In the genomic region with DNA sequence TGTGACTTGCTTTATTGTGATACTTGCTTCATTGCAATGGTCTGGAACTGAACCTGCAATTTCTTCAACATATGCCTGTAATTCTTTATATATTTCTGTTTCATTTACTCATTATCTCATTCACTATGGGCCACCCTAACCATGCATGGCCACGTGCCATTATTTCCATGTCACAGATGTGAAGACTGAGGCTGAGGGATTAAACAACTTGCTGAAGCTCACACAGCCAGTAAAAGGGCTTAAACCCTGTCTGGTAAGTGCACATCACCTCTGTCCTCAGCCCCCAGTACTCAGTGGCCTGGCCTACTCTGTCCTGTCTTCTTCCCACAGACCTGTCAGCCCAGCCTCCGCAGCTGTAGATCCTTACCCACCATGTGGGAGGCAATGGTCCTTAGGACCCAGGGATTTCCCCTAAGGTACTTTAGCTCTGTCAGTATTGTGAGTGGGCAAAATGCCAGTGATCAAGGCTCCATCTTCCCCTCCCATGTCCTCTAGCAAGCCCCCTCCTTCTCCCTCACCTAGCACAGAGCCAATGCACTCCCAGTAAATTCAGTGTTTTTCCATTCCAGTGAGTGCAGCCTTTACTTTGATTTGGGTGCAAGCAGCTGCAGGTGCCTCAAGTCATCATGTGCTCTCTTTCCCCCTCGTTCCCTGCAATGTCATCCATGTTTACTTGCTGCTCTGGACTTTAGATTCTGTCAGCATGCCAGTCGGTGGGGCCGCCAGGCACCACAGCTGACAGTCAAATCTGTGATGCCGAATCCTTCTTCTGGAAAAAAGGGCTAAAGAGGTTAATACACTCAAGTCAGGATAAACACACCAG, we compare ENCODE assay signal across 1 cellular context.
TF ChIP-seq lines count a peak whose summit lies in the region.

No MANE protein-coding gene starts in this region.

TF ChIP-seq in HepG2, 621 proteins besides CTCF, POLR2A, EP300 and RAD21 (continued from another document and continues in another):
- peak; percentile 61; the same call in 1 of the 2 replicates for TF ChIP-seq ZFP36L1 (CRISPR knock-in tag; IDR thresholded peaks at IDR 0.05)
- TF ChIP-seq THRA (CRISPR knock-in tag; IDR thresholded peaks at IDR 0.05; ENCODE audit: borderline replicate concordance), result peak; percentile 22; the same call in 1 of the 2 replicates
- peak; percentile 80; the same call in 1 of the 2 replicates for TF ChIP-seq ZNF746 (CRISPR knock-in tag; IDR thresholded peaks at IDR 0.05)
- 0 out of 2 replicates have a peak, but pooled peaks have one; percentile 27 for TF ChIP-seq SALL2 (CRISPR knock-in tag; IDR thresholded peaks at IDR 0.05)
- peak; percentile 85; the same call in 1 of the 2 replicates for TF ChIP-seq ZNF691 (CRISPR knock-in tag; IDR thresholded peaks at IDR 0.05; ENCODE audit: borderline replicate concordance, low read depth)
- TF ChIP-seq ZSCAN30 (CRISPR knock-in tag; IDR thresholded peaks at IDR 0.05), result no peak
- no peak for TF ChIP-seq ZNF138 (CRISPR knock-in tag; IDR thresholded peaks at IDR 0.05; ENCODE audit: low read depth)
- TF ChIP-seq ZFP36 (IDR thresholded peaks at IDR 0.05; ENCODE audit: borderline replicate concordance, low read depth, low read length, partially characterized antibody), result no peak
- TF ChIP-seq ZNF564 (CRISPR knock-in tag; IDR thresholded peaks at IDR 0.05), result no peak
- 0 out of 2 replicates have a peak, but pooled peaks have one; percentile 43 for TF ChIP-seq HIVEP1 (CRISPR knock-in tag; IDR thresholded peaks at IDR 0.05)
- TF ChIP-seq RARG (CRISPR knock-in tag; IDR thresholded peaks at IDR 0.05; ENCODE audit: low read depth), result no peak
- no peak for TF ChIP-seq SNRNP70 (IDR thresholded peaks at IDR 0.05; ENCODE audit: low read depth, low read length)
- peak; percentile 82 for TF ChIP-seq RCOR2 (CRISPR knock-in tag; IDR thresholded peaks at IDR 0.05)
- peak; percentile 88; the same call in 1 of the 2 replicates for TF ChIP-seq ZNF710 (CRISPR knock-in tag; IDR thresholded peaks at IDR 0.05; ENCODE audit: borderline replicate concordance)
- TF ChIP-seq, protein P1, sequence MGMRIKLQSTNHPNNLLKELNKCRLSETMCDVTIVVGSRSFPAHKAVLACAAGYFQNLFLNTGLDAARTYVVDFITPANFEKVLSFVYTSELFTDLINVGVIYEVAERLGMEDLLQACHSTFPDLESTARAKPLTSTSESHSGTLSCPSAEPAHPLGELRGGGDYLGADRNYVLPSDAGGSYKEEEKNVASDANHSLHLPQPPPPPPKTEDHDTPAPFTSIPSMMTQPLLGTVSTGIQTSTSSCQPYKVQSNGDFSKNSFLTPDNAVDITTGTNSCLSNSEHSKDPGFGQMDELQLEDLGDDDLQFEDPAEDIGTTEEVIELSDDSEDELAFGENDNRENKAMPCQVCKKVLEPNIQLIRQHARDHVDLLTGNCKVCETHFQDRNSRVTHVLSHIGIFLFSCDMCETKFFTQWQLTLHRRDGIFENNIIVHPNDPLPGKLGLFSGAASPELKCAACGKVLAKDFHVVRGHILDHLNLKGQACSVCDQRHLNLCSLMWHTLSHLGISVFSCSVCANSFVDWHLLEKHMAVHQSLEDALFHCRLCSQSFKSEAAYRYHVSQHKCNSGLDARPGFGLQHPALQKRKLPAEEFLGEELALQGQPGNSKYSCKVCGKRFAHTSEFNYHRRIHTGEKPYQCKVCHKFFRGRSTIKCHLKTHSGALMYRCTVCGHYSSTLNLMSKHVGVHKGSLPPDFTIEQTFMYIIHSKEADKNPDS (CRISPR knock-in tag; IDR thresholded peaks at IDR 0.05), result peak; percentile 48; the same call in 1 of the 2 replicates
- TF ChIP-seq ETS1 (CRISPR knock-in tag; IDR thresholded peaks at IDR 0.05), result no peak
- no peak for TF ChIP-seq SRSF1 (optimal IDR thresholded peaks at IDR 0.05; ENCODE audit: low read depth, low read length)
- no peak for TF ChIP-seq ZNF782 (CRISPR knock-in tag; IDR thresholded peaks at IDR 0.05; ENCODE audit: borderline replicate concordance)
- TF ChIP-seq ZNF660 (CRISPR knock-in tag; IDR thresholded peaks at IDR 0.05; ENCODE audit: borderline replicate concordance, low read depth), result no peak
- no peak for TF ChIP-seq FIP1L1 (IDR thresholded peaks at IDR 0.05; ENCODE audit: borderline replicate concordance, insufficient read depth, low read depth, low read length)
- TF ChIP-seq MAFG (CRISPR knock-in tag; IDR thresholded peaks at IDR 0.05), result no peak
- TF ChIP-seq MIXL1 (CRISPR knock-in tag; IDR thresholded peaks at IDR 0.05), result peak; percentile 81
- TF ChIP-seq, protein P2, sequence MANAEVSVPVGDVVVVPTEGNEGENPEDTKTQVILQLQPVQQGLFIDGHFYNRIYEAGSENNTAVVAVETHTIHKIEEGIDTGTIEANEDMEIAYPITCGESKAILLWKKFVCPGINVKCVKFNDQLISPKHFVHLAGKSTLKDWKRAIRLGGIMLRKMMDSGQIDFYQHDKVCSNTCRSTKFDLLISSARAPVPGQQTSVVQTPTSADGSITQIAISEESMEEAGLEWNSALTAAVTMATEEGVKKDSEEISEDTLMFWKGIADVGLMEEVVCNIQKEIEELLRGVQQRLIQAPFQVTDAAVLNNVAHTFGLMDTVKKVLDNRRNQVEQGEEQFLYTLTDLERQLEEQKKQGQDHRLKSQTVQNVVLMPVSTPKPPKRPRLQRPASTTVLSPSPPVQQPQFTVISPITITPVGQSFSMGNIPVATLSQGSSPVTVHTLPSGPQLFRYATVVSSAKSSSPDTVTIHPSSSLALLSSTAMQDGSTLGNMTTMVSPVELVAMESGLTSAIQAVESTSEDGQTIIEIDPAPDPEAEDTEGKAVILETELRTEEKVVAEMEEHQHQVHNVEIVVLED (CRISPR knock-in tag; IDR thresholded peaks at IDR 0.05; ENCODE audit: borderline replicate concordance), result no peak
- TF ChIP-seq ZNF484 (CRISPR knock-in tag; IDR thresholded peaks at IDR 0.05; ENCODE audit: borderline replicate concordance, low read depth), result no peak
- 0 out of 2 replicates have a peak, but pooled peaks have one; percentile 59 for TF ChIP-seq ZNF230 (CRISPR knock-in tag; IDR thresholded peaks at IDR 0.05)
- peak; percentile 70; the same call in 1 of the 2 replicates for TF ChIP-seq SMAD3 (CRISPR knock-in tag; IDR thresholded peaks at IDR 0.05)
- TF ChIP-seq CC2D1A (CRISPR knock-in tag; IDR thresholded peaks at IDR 0.05), result no peak
- TF ChIP-seq ZNF343 (CRISPR knock-in tag; IDR thresholded peaks at IDR 0.05), result peak; percentile 67; the same call in 1 of the 2 replicates
- TF ChIP-seq ZNF24 (IDR thresholded peaks at IDR 0.05), result no peak
- TF ChIP-seq ZNF17 (CRISPR knock-in tag; IDR thresholded peaks at IDR 0.05), result no peak
- no peak for TF ChIP-seq ZFP36L2 (CRISPR knock-in tag; IDR thresholded peaks at IDR 0.05)
- TF ChIP-seq ZNF335 (CRISPR knock-in tag; IDR thresholded peaks at IDR 0.05), result peak; percentile 77; the same call in 1 of the 2 replicates
- peak; percentile 93 for TF ChIP-seq ZNF280D (CRISPR knock-in tag; IDR thresholded peaks at IDR 0.05)
- TF ChIP-seq ZNF781 (CRISPR knock-in tag; IDR thresholded peaks at IDR 0.05; ENCODE audit: borderline replicate concordance, not compliant biosample characterization), result peak; percentile 83
- no peak for TF ChIP-seq CBX2 (IDR thresholded peaks at IDR 0.05; ENCODE audit: low read depth, low read length)
- TF ChIP-seq CBX2 (CRISPR knock-in tag; IDR thresholded peaks at IDR 0.05; ENCODE audit: low read depth), result no peak
- TF ChIP-seq ASH2L (IDR thresholded peaks at IDR 0.05; ENCODE audit: insufficient read length, low read depth, low read length), result peak; percentile 79
- TF ChIP-seq SNAPC4 (CRISPR knock-in tag; IDR thresholded peaks at IDR 0.05), result 0 out of 2 replicates have a peak, but pooled peaks have one; percentile 35
- TF ChIP-seq SIN3A (IDR thresholded peaks at IDR 0.05; ENCODE audit: borderline replicate concordance, low read depth, low read length), result peak; percentile 63; the same call in 1 of the 2 replicates
